Comparison of ENCODE assay signal across 8 cellular contexts in the genomic region with DNA sequence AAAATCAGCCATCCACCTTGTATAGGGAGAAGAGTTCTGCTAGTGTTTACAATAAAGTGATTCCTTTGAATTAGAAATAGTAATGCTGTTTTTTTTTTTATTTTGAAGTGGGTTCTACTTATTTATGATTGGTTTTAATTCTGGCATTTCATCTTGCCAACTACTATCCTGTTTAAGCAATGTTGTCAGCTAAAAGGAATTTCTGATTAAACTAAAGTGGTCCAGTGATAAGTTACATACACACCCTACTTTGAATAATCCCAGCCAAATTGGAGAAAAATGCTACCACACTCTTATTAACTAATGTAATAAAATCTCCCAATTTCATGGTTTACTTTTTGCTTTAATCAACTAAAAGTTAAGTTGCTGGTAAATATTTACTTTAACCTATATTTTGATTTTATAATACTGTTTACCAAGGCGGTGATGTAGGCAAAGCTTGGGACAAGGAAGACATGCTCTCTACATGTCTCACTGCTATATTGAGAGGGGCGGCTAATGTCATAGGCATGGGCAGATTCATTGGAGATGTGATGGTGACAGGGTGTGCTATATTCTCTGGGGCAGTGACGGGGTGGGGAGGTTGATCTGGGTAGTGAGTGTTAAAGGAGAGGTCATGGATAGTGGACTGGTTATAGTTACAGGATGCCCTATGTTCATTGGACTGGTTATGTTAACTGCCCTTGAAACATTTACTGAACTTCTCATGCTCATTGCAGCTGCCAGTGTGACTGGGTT.
DNase-seq lines count a peak whose midpoint lies in the region; ATAC-seq, FAIRE-seq and TF ChIP-seq lines count a peak whose summit lies in the region.
"Not testable (repeated sequence)": the region's sequence is repeated elsewhere in the genome, so short reads cannot be mapped to it uniquely, and the experiment has no call there.

No MANE protein-coding gene starts in this region.

- H3K9me3 Mint-ChIP-seq in astrocyte (ENCODE audit: unreplicated experiment); stimulated activated effector memory CD8-positive, alpha-beta T cell treated with anti-CD3 and anti-CD28 coated beads, Interleukin-12 subunit alpha, Interleukin-12 subunit beta, amount 100 ng/mL, for 72 hours: not testable (repeated sequence)

- not testable (repeated sequence) for H3K27ac Mint-ChIP-seq in astrocyte (ENCODE audit: unreplicated experiment); stimulated activated effector memory CD8-positive, alpha-beta T cell treated with anti-CD3 and anti-CD28 coated beads, Interleukin-12 subunit alpha, Interleukin-12 subunit beta, amount 100 ng/mL, for 72 hours

- not testable (repeated sequence) for H3K36me3 Mint-ChIP-seq in astrocyte (ENCODE audit: low read depth, unreplicated experiment); stimulated activated effector memory CD8-positive, alpha-beta T cell treated with anti-CD3 and anti-CD28 coated beads, Interleukin-12 subunit alpha, Interleukin-12 subunit beta, amount 100 ng/mL, for 72 hours

- not testable (repeated sequence) for H3K4me1 Mint-ChIP-seq in astrocyte (ENCODE audit: low read depth, unreplicated experiment); stimulated activated effector memory CD8-positive, alpha-beta T cell treated with anti-CD3 and anti-CD28 coated beads, Interleukin-12 subunit alpha, Interleukin-12 subunit beta, amount 100 ng/mL, for 72 hours

- not testable (repeated sequence) for H4K20me1 ChIP-seq in astrocyte (ENCODE audit: insufficient read depth, low read length)

- H3K27me3 Mint-ChIP-seq in astrocyte (ENCODE audit: low read depth, unreplicated experiment) = not testable (repeated sequence)

- not testable (repeated sequence) for TF ChIP-seq CTCF in astrocyte (IDR thresholded peaks at IDR 0.05; ENCODE audit: insufficient read depth, low read depth, low read length); heart right ventricle (IDR thresholded peaks at IDR 0.05); kidney (IDR thresholded peaks at IDR 0.05; ENCODE audit: borderline replicate concordance, extremely low read depth, insufficient read depth); pancreas (IDR thresholded peaks at IDR 0.05)

- not testable (repeated sequence) for H2AFZ ChIP-seq in astrocyte (ENCODE audit: low read depth, low read length)

- TF ChIP-seq POLR2A in GM12891 (IDR thresholded peaks at IDR 0.05; ENCODE audit: low read depth, low read length) = not testable (repeated sequence)

- not testable (repeated sequence) for H3K9ac ChIP-seq in astrocyte (ENCODE audit: low read length); kidney (ENCODE audit: low read length in 2 of 2)

- not testable (repeated sequence) for H3K79me2 ChIP-seq in astrocyte (ENCODE audit: insufficient read depth, low read length)

- not testable (repeated sequence) for H3K4me3 Mint-ChIP-seq in astrocyte (ENCODE audit: unreplicated experiment); stimulated activated effector memory CD8-positive, alpha-beta T cell treated with anti-CD3 and anti-CD28 coated beads, Interleukin-12 subunit alpha, Interleukin-12 subunit beta, amount 100 ng/mL, for 72 hours

- not testable (repeated sequence) for H3K27ac ChIP-seq in astrocyte (ENCODE audit: low read depth, low read length); heart right ventricle; kidney (ENCODE audit: low read depth in 2 of 2, low read length in 2 of 2); pancreas

- H3K36me3 ChIP-seq in astrocyte (ENCODE audit: insufficient read depth, low read length); heart right ventricle; kidney (ENCODE audit: control insufficient read depth in 1 of 2, insufficient read depth in 2 of 2, low read length in 2 of 2); pancreas: not testable (repeated sequence)

- peak in 5 of 8 donors; percentile 31 to 90 (median 78) for ATAC-seq in heart right ventricle
- not testable (repeated sequence) for ATAC-seq in pancreas
- peak; percentile 24 for ATAC-seq in stimulated activated effector memory CD8-positive, alpha-beta T cell treated with anti-CD3 and anti-CD28 coated beads, Interleukin-12 subunit alpha, Interleukin-12 subunit beta, amount 100 ng/mL, for 72 hours

- FAIRE-seq in GM12891 (lab: Jason Lieb, UNC) (peak; percentile 31), astrocyte (lab: Jason Lieb, UNC) (peak; percentile 59), colon (lab: Jason Lieb, UNC) (peak; percentile 31), kidney (lab: Jason Lieb, UNC) (peak; percentile 8), pancreas (lab: Jason Lieb, UNC) (peak; percentile 47), urothelium cell line (lab: Jason Lieb, UNC) (peak; percentile 17)

- WGBS in heart right ventricle, 2 donors = 70% methylated on average over 3 of the region's 3 CpGs
- WGBS in pancreas, 2 donors = 70 to 78% methylated on average over 3 of the region's 3 CpGs

- not testable (repeated sequence) for DNase-seq in GM12891 (ENCODE audit: insufficient read length, low spot score); astrocyte (ENCODE audit: low read depth); heart right ventricle; kidney; pancreas; stimulated activated effector memory CD8-positive, alpha-beta T cell treated with anti-CD3 and anti-CD28 coated beads, Interleukin-12 subunit alpha, Interleukin-12 subunit beta, amount 100 ng/mL, for 72 hours (ENCODE audit: low spot score in 2 of 2); urothelium cell line (ENCODE audit: low spot score)

- not testable (repeated sequence) for H3K4me1 ChIP-seq in astrocyte (ENCODE audit: insufficient read depth, low read length); kidney (ENCODE audit: control insufficient read depth in 1 of 2, insufficient read depth in 1 of 2, low read depth in 1 of 2, low read length in 2 of 2); pancreas
- H3K4me1 ChIP-seq in heart right ventricle = peaks cover 0 to 10% (median 0%) of the 10 kb centered on the region in 9 donors

- not testable (repeated sequence) for H3K27me3 ChIP-seq in astrocyte (ENCODE audit: insufficient read depth, low read length); heart right ventricle; pancreas

- H3K9me3 ChIP-seq in astrocyte (ENCODE audit: insufficient read depth, low read depth, low read length); heart right ventricle; kidney (ENCODE audit: control insufficient read depth in 1 of 2, low read length in 2 of 2); pancreas: not testable (repeated sequence)

- not testable (repeated sequence) for H3K4me3 ChIP-seq in astrocyte (ENCODE audit: insufficient read depth, low read depth, low read length); heart right ventricle; kidney (ENCODE audit: low read length in 2 of 2); pancreas

- H3K4me2 ChIP-seq in astrocyte (ENCODE audit: low read length) = not testable (repeated sequence)

- intact Hi-C loops in heart right ventricle (cut with DNase I); kidney (cut with DNase I); pancreas (cut with DNase I): not testable (repeated sequence)
